Comparison of ENCODE assay signal across 8 cellular contexts in genomic region chr11:36509694-36510566, GRCh38. TPM values are rescaled to one million over a fixed set of nuclear protein-coding genes. Genes with fewer than 3 reads are reported as not detected.
DNase-seq lines count a peak whose midpoint lies in the region; ATAC-seq and TF ChIP-seq lines count a peak whose summit lies in the region.

TRAF6 (minus strand) TSS chr11:36510272; CDS start chr11:36501515, 8,757 bp downstream.

- H3K9ac ChIP-seq in HCT116 (ENCODE audit: low read length) = peak within 1 kb of the TSS; percentile 84
- H3K9ac ChIP-seq in MM.1S (ENCODE audit: low read length) = peak within 1 kb of the TSS; percentile 69

- ATAC-seq in HCT116 = peak; percentile 95
- peak; percentile 97 to 98 for ATAC-seq in activated naive CD4-positive, alpha-beta T cell treated with anti-CD3 and anti-CD28 coated beads, Interleukin-2, amount 50 U/mL, for 72 hours

- TF ChIP-seq POLR2A in HCT116 (IDR thresholded peaks at IDR 0.05; ENCODE audit: borderline replicate concordance, extremely low read depth, insufficient read depth, insufficient read length) (peak; percentile 44), ovary (IDR thresholded peaks at IDR 0.05) (peak; percentile 73)

- RAD21 ChIA-PET in HCT116 (lab: Charles Lee; ENCODE audit: low non-redundant PET in 1 of 2, low total read pairs in 2 of 2, uncharacterized antibody in 2 of 2, unreplicated experiment in 2 of 2) = interaction anchor here in 1 of 2 experiments (0.8 kb wide), 1 partner anchor 31 kb away, joined by 3 read pairs; no protein-coding TSS in a partner anchor

- no peak for TF ChIP-seq EP300 in ovary (IDR thresholded peaks at IDR 0.05)

- TF ChIP-seq CTCF in GM10266 (IDR thresholded peaks at IDR 0.05; ENCODE audit: control insufficient read depth, insufficient read depth, low read depth, missing control alignments) = peak; percentile 93
- TF ChIP-seq CTCF in HCT116 (IDR thresholded peaks at IDR 0.05 in 2 of 3, conservative IDR thresholded peaks at IDR 0.05 in 1 of 3; ENCODE audit: borderline replicate concordance in 1 of 3, insufficient read depth in 1 of 3, low read depth in 2 of 3, low read length in 2 of 3) = peak; percentile 78 to 89 (median 82)
- TF ChIP-seq CTCF in MM.1S (IDR thresholded peaks at IDR 0.05; ENCODE audit: low read length) = peak; percentile 73
- TF ChIP-seq CTCF in ovary (IDR thresholded peaks at IDR 0.05) = peak; percentile 79 to 84 (median 84)

- no peaks in the 10 kb centered on the region for H3K27me3 ChIP-seq in HCT116 (ENCODE audit: insufficient read depth, low read length)
- H3K27me3 ChIP-seq in MM.1S (replicated peaks; ENCODE audit: insufficient read depth, low read length) = no peaks in the 10 kb centered on the region
- H3K27me3 ChIP-seq in ovary = no peaks in the 10 kb centered on the region
- H3K27me3 ChIP-seq in thymus (ENCODE audit: control insufficient read depth, insufficient read depth) = no peaks in the 10 kb centered on the region

- peak within 1 kb of the TSS; percentile 97 for H3K27ac Mint-ChIP-seq in activated naive CD4-positive, alpha-beta T cell treated with anti-CD3 and anti-CD28 coated beads, Interleukin-2, amount 50 U/mL, for 72 hours

- H3K9me3 ChIP-seq in HCT116 (ENCODE audit: control insufficient read depth in 1 of 2, insufficient read depth in 1 of 2, low read depth in 1 of 2, low read length in 2 of 2) (no peaks in the 10 kb centered on the region), MM.1S (replicated peaks; ENCODE audit: insufficient read depth, low read length) (no peaks in the 10 kb centered on the region), ovary (no peaks in the 10 kb centered on the region), thymus (ENCODE audit: control insufficient read depth) (no peaks in the 10 kb centered on the region)

- POLR2A ChIA-PET in HCT116 (lab: Charles Lee) = interaction anchor here (0.5 to 0.8 kb wide), 2 partner anchors 8 to 308 kb away, joined by 3 read pairs; no protein-coding TSS in a partner anchor

- no peak for TF ChIP-seq RAD21 in HCT116 (IDR thresholded peaks at IDR 0.05; ENCODE audit: low read depth)

- H2AFZ ChIP-seq in HCT116 (ENCODE audit: low read depth, low read length, poor library complexity, severe bottlenecking) (peak within 1 kb of the TSS; percentile 89), MM.1S (ENCODE audit: low read length) (peak within 1 kb of the TSS; percentile 83)

- peak within 1 kb of the TSS; percentile 94 to 95 for H3K4me3 ChIP-seq in HCT116 (replicated peaks in 1 of 2; ENCODE audit: low read depth in 1 of 2, low read length in 2 of 2)
- H3K4me3 ChIP-seq in MM.1S (ENCODE audit: low read length) = peak within 1 kb of the TSS; percentile 92
- peak within 1 kb of the TSS; percentile 99 for H3K4me3 ChIP-seq in ovary
- H3K4me3 ChIP-seq in thymus (ENCODE audit: low read length) = peak within 1 kb of the TSS; percentile 76

- peaks cover 7% of the 10 kb centered on the region; the same call in 1 of the 2 replicates for H3F3A ChIP-seq in MM.1S (ENCODE audit: insufficient read depth, low read length)

- 0 to 1% (median 0%) methylated on average over 69 to 80 of the region's 80 CpGs for WGBS in ovary, 3 donors
- WGBS in thymus = under 1% methylated on average over 80 of the region's 80 CpGs

- peak; percentile 88 for DNase-seq in GM10266 (ENCODE audit: extremely low spot score)
- peak; percentile 70 for DNase-seq in HCT116 (ENCODE audit: low read depth, low spot score)
- DNase-seq in MM.1S = peak; percentile 82
- DNase-seq in SKM-1 (lab: John Stamatoyannopoulos, UW; ENCODE audit: unreplicated experiment) = peak; percentile 81
- DNase-seq in activated naive CD4-positive, alpha-beta T cell treated with anti-CD3 and anti-CD28 coated beads, Interleukin-2, amount 50 U/mL, for 72 hours (ENCODE audit: low spot score in 2 of 2) = peak; percentile 88 to 94
- DNase-seq in head of caudate nucleus = peak; percentile 60 to 96 (median 92)
- DNase-seq in ovary = peak; percentile 84 to 92 (median 90)

- BruUV-seq in HCT116 (replicated peaks; lab: Mats Ljungman, UMichigan) = no TSS peak

- H3K9me2 ChIP-seq in HCT116 (ENCODE audit: insufficient read depth) (no peaks in the 10 kb centered on the region), MM.1S (replicated peaks; ENCODE audit: insufficient read depth, low read length) (no peaks in the 10 kb centered on the region)

- intact Hi-C loops in HCT116 (cut with micrococcal nuclease) = loop anchor here (2.0 kb wide), 1 partner anchor 31 kb away; no protein-coding TSS in a partner anchor
- intact Hi-C loops in head of caudate nucleus (cut with DNase I) = no loop called here
- intact Hi-C loops in ovary (cut with DNase I) = no loop called here

- no peaks in the 10 kb centered on the region for H4K20me1 ChIP-seq in HCT116 (ENCODE audit: insufficient read depth)
- H4K20me1 ChIP-seq in MM.1S (ENCODE audit: insufficient read depth, low read length) = no peaks in the 10 kb centered on the region; the same call in 1 of the 2 replicates

- H3K79me2 ChIP-seq in HCT116 (ENCODE audit: insufficient read depth, low read length) = peaks cover 24% of the 10 kb centered on the region
- peaks cover 43% of the 10 kb centered on the region for H3K79me2 ChIP-seq in MM.1S (ENCODE audit: low read length)

- CTCF ChIA-PET in HCT116 (lab: Charles Lee) = interaction anchor here (1.4 to 1.7 kb wide), 2 partner anchors 17 to 31 kb away, joined by 5 to 9 read pairs; no protein-coding TSS in a partner anchor

- peak within 1 kb of the TSS; percentile 74 for H3K4me2 ChIP-seq in HCT116 (ENCODE audit: low read length)
- peak within 1 kb of the TSS; percentile 78 for H3K4me2 ChIP-seq in MM.1S (ENCODE audit: low read depth, low read length)

- peaks cover 0 to 12% of the 10 kb centered on the region in 2 experiments; a peak in 1 of 4 replicates for H3K4me1 ChIP-seq in HCT116 (ENCODE audit: control insufficient read depth in 1 of 2, insufficient read depth in 2 of 2, low read length in 2 of 2)
- H3K4me1 ChIP-seq in MM.1S (ENCODE audit: low read length) = no peaks in the 10 kb centered on the region
- H3K4me1 ChIP-seq in ovary (ENCODE audit: insufficient read depth) = peaks cover 2% of the 10 kb centered on the region
- H3K4me1 ChIP-seq in thymus (ENCODE audit: control insufficient read depth, insufficient read depth, low read length) = peaks cover 4% of the 10 kb centered on the region

- H3K36me3 Mint-ChIP-seq in activated naive CD4-positive, alpha-beta T cell treated with anti-CD3 and anti-CD28 coated beads, Interleukin-2, amount 50 U/mL, for 72 hours = peaks cover 10 to 16% of the 10 kb centered on the region in 2 donors

- H3K27ac ChIP-seq in HCT116 (ENCODE audit: low read depth, low read length) (peak within 1 kb of the TSS; percentile 61), MM.1S (ENCODE audit: low read length) (peak within 1 kb of the TSS; percentile 36; the same call in 1 of the 2 replicates), ovary (peak within 1 kb of the TSS; percentile 40 to 71), thymus (ENCODE audit: low read depth) (peak within 1 kb of the TSS; percentile 90)

- no peaks in the 10 kb centered on the region for H3K9me3 Mint-ChIP-seq in activated naive CD4-positive, alpha-beta T cell treated with anti-CD3 and anti-CD28 coated beads, Interleukin-2, amount 50 U/mL, for 72 hours

- H3K36me3 ChIP-seq in HCT116 (ENCODE audit: control insufficient read depth in 1 of 2, insufficient read depth in 2 of 2, low read length in 2 of 2) (no peaks in the 10 kb centered on the region; a peak in 1 of 4 replicates), MM.1S (replicated peaks; ENCODE audit: insufficient read depth, low read length) (no peaks in the 10 kb centered on the region), ovary (no peaks in the 10 kb centered on the region), thymus (ENCODE audit: control insufficient read depth, insufficient read depth) (no peaks in the 10 kb centered on the region)

TF ChIP-seq in HCT116, 20 proteins besides CTCF, POLR2A, EP300 and RAD21 (continues in another document):
- TF ChIP-seq YY1 (IDR thresholded peaks at IDR 0.05; ENCODE audit: extremely low read depth, insufficient replicate concordance, low read depth, low read length) = peak; percentile 72
- TF ChIP-seq SP1 (IDR thresholded peaks at IDR 0.05; ENCODE audit: low read depth) = no peak
- TF ChIP-seq TCF7L2 (IDR thresholded peaks at IDR 0.05; ENCODE audit: borderline replicate concordance, extremely low read depth, insufficient read depth, insufficient read length) = peak; percentile 28
- TF ChIP-seq POLR2AphosphoS5 (IDR thresholded peaks at IDR 0.05; ENCODE audit: low read depth, low read length) = peak; percentile 97
- TF ChIP-seq MAX (IDR thresholded peaks at IDR 0.05) = peak; percentile 61
- TF ChIP-seq CEBPB (IDR thresholded peaks at IDR 0.05; ENCODE audit: low read depth) = no peak
- no peak for TF ChIP-seq SRF (IDR thresholded peaks at IDR 0.05; ENCODE audit: low read depth)

RNA-seq across cellular contexts. Expression of gene TRAF6, which starts in this region (rescaled TPM):
- 9.3 TPM for total RNA-seq in HCT116 (2021; ENCODE audit: unreplicated experiment)
- polyA plus RNA-seq in HCT116 (2012) = 4.5 and 4.6 TPM in 2 replicates
- 1 to 10 TPM; 6.6 to 9.8 TPM for total RNA-seq in activated naive CD4-positive, alpha-beta T cell treated with anti-CD3 and anti-CD28 coated beads, Interleukin-2, amount 50 U/mL, for 72 hours
- total RNA-seq in ovary = 10 to 100 TPM in 6 of 7 donors, 1 to 10 TPM in 1; 8.7 to 16.4 (median 13.9) TPM
- polyA plus RNA-seq in ovary = 10 to 100 TPM in 1 of 2 donors, 1 to 10 TPM in 1; 4.9 to 18.2 TPM
- polyA plus RNA-seq in thymus = 5.0 TPM

Comparison
In these comparisons a context has a peak if more than half of its experiments do, and no peak if none do; other contexts are left out.
1. Peak in every context shown above with its lines: DNase-seq, ATAC-seq, H3K4me3 ChIP-seq and H3K27ac ChIP-seq.
2. H3K27ac ChIP-seq: peak in every context shown above with its lines; median percentile 90 in thymus; 61 in HCT116; 56 in ovary; 36 in MM.1S.